In genomic region chr6:32932132-32932868, GRCh38 we compare ENCODE assay signal across 21 cellular contexts. TPM values are rescaled to one million over a fixed set of nuclear protein-coding genes. Genes with fewer than 3 reads are reported as not detected.
DNase-seq lines count a peak whose midpoint lies in the region; ATAC-seq lines count a peak whose summit lies in the region.
"Had no signal": no experiment of that assay in that cellular context is flagged by ENCODE, and none has a peak within 500 bp of the region (broad histone marks: within the 10 kb centered on the region; RNA-seq: fewer than 3 reads in every experiment).

No MANE protein-coding gene starts in this region.

- ATAC-seq in stimulated activated naive B cell treated with anti-CD40 and anti-IgM and Interleukin-4, amounts not matched to agents 10 μg/mL and 1 μg/mL and 100 μg/mL, for 72 hours (replicated peaks) = peak in 1 of 2 donors; percentile 28
- no peak for ATAC-seq in HG03025 (IDR thresholded peaks at IDR 0.05; ENCODE audit: low FRiP score, unreplicated experiment)
- ATAC-seq: gastrocnemius medialis, left cardiac atrium had no signal

- peaks cover 12% of the 10 kb centered on the region for H3K27me3 ChIP-seq in MG63
- H3K27me3 ChIP-seq: gastrocnemius medialis, Peyer's patch had no signal

- H3K4me3 ChIP-seq in MG63 = no peak overlapping the region
- H3K4me3 ChIP-seq: gastrocnemius medialis, Peyer's patch, prostate gland, SK-N-MC, smooth muscle cell had no signal

- H3K36me3 ChIP-seq in MG63 = no peaks in the 10 kb centered on the region
- H3K36me3 ChIP-seq: gastrocnemius medialis, Peyer's patch, prostate gland had no signal

- H3K36me3 Mint-ChIP-seq in stimulated activated naive B cell treated with anti-CD40 and anti-IgM and Interleukin-4, amounts not matched to agents 10 μg/mL and 1 μg/mL and 100 μg/mL, for 72 hours = peaks cover 31 to 48% of the 10 kb centered on the region in 2 donors

- peak overlapping the region; percentile 26 for H3K27ac Mint-ChIP-seq in stimulated activated naive B cell treated with anti-CD40 and anti-IgM and Interleukin-4, amounts not matched to agents 10 μg/mL and 1 μg/mL and 100 μg/mL, for 72 hours
- H3K27ac Mint-ChIP-seq: endodermal cell; T-helper 2 cell treated with Interferon-gamma antibody and Interleukin-4, amounts not matched to agents 5 μg/mL and 100 μg/mL, for 36 hours had no signal

- H3K9me3 Mint-ChIP-seq in stimulated activated naive B cell treated with anti-CD40 and anti-IgM and Interleukin-4, amounts not matched to agents 10 μg/mL and 1 μg/mL and 100 μg/mL, for 72 hours = peaks cover 0 to 2% of the 10 kb centered on the region in 2 donors
- H3K9me3 Mint-ChIP-seq: endodermal cell; T-helper 2 cell treated with Interferon-gamma antibody and Interleukin-4, amounts not matched to agents 5 μg/mL and 100 μg/mL, for 36 hours had no signal

- DNase-seq in GM03348 (ENCODE audit: low spot score) (peak; percentile 39), MG63 (peak; percentile 44), fibroblast of gingiva (ENCODE audit: low read depth) (peak; percentile 21), HPDE6-E6E7 (ENCODE audit: extremely low spot score) (no peak)
- DNase-seq in stimulated activated naive B cell treated with anti-CD40 and anti-IgM and Interleukin-4, amounts not matched to agents 10 μg/mL and 1 μg/mL and 100 μg/mL, for 72 hours = no peak
- DNase-seq in activated CD8-positive, alpha-beta memory T cell treated with anti-CD3 and anti-CD28 coated beads, Interleukin-2, amount 50 U/mL, for 4 hours = no peak
- DNase-seq: activated CD4-positive, CD25-positive, alpha-beta regulatory T cell treated with anti-CD3 and anti-CD28 coated beads, Interleukin-2, amount 50 U/mL, for 72 hours; activated effector memory CD4-positive, alpha-beta T cell treated with Interleukin-2 at 50 U/mL for 16 hours; DMS53; endodermal cell; gastrocnemius medialis; left cardiac atrium; NCI-H1694 treated with DMSO at 0.1 percent for 48 hours; NCI-H226; Peyer's patch; stimulated activated CD8-positive, alpha-beta memory T cell treated with anti-CD3 and anti-CD28 coated beads, Interleukin-4, amount 100 ng/mL, for 48 hours had no signal

- H3K4me3 Mint-ChIP-seq in stimulated activated naive B cell treated with anti-CD40 and anti-IgM and Interleukin-4, amounts not matched to agents 10 μg/mL and 1 μg/mL and 100 μg/mL, for 72 hours = peak overlapping the region in 1 of 2 donors; percentile 1
- H3K4me3 Mint-ChIP-seq: endodermal cell; T-helper 2 cell treated with Interferon-gamma antibody and Interleukin-4, amounts not matched to agents 5 μg/mL and 100 μg/mL, for 36 hours had no signal

- H3K9me3 ChIP-seq in MG63 = no peaks in the 10 kb centered on the region
- H3K9me3 ChIP-seq: gastrocnemius medialis, Peyer's patch, prostate gland had no signal

- peaks cover 45 to 88% of the 10 kb centered on the region in 2 donors for H3K4me1 Mint-ChIP-seq in stimulated activated naive B cell treated with anti-CD40 and anti-IgM and Interleukin-4, amounts not matched to agents 10 μg/mL and 1 μg/mL and 100 μg/mL, for 72 hours
- H3K4me1 Mint-ChIP-seq: endodermal cell had no signal

- no peaks in the 10 kb centered on the region for H3K27me3 Mint-ChIP-seq in stimulated activated naive B cell treated with anti-CD40 and anti-IgM and Interleukin-4, amounts not matched to agents 10 μg/mL and 1 μg/mL and 100 μg/mL, for 72 hours

RNA-seq across cellular contexts. Expression of gene HLA-DMB, which starts 8.5 kb away (rescaled TPM):
- total RNA-seq in MG63 (2014; rRNA removed; shearing (Covaris generic); ENCODE audit: low replicate concordance) = 0.76 and 0.79 TPM in 2 replicates
- total RNA-seq: smooth muscle cell had no signal

RNA-seq across cellular contexts. Expression of gene HLA-DMA, which starts 20.6 kb away (rescaled TPM):
- total RNA-seq in MG63 (2014; rRNA removed; shearing (Covaris generic); ENCODE audit: low replicate concordance) = 16.8 and 18.9 TPM in 2 replicates

RNA-seq across cellular contexts. Expression of gene BRD2, which starts 36.1 kb away (rescaled TPM):
- 207 and 281 TPM in 2 replicates for total RNA-seq in MG63 (2014; rRNA removed; shearing (Covaris generic); ENCODE audit: low replicate concordance)

Comparison
In these comparisons a context has a peak if more than half of its experiments do, and no peak if none do; other contexts are left out.
1. DNase-seq: peak in GM03348 (single experiment), MG63 (single experiment) and fibroblast of gingiva (single experiment); none in stimulated activated naive B cell treated with anti-CD40 and anti-IgM and Interleukin-4, amounts not matched to agents 10 μg/mL and 1 μg/mL and 100 μg/mL, for 72 hours (single experiment), activated CD8-positive, alpha-beta memory T cell treated with anti-CD3 and anti-CD28 coated beads, Interleukin-2, amount 50 U/mL, for 4 hours (single experiment) and HPDE6-E6E7 (single experiment).